ENCODE assay signal across 22 cellular contexts in the genomic region with DNA sequence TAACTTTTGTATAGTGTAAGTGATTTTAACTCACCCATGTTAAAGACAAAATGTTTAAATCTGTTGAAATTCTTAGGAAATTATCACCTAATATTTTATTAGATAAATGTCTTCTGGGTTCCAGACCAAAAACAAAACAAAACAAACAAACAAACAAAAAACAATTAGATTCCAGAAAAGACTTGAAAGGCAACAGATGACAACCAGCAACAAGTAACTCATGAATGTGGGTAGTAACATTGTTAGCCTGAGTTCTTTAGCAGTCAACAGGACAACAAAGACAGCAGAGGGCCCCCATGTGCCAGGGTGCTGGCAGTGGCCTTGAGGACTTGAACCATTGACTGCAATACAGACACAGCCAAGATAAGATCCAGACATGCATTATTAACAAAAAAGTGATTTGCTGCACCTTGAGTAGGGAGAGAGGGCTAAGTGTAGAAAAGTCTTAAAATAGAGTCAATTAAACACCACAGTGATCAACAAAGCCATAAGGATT. TPM values are rescaled to one million over a fixed set of nuclear protein-coding genes. Genes with fewer than 3 reads are reported as not detected.
A peak's percentile ranks its signal among the peaks of the same experiment; 100 is the strongest.
DNase-seq lines count a peak whose midpoint lies in the region; ATAC-seq, FAIRE-seq and TF ChIP-seq lines count a peak whose summit lies in the region.
"Had no signal": no experiment of that assay in that cellular context is flagged by ENCODE, and none has a peak within 500 bp of the region (broad histone marks: within the 10 kb centered on the region; RNA-seq: fewer than 3 reads in every experiment).

No MANE protein-coding gene starts in this region.

- no peak overlapping the region for H3K27ac Mint-ChIP-seq in GM23338
- H3K27ac Mint-ChIP-seq: activated naive CD4-positive, alpha-beta T cell treated with anti-CD3 and anti-CD28 coated beads, Interleukin-2, amount 10 ng/mL, durations not matched to agents 7 days and 5 days; activated T-cell treated with anti-CD3 and anti-CD28 coated beads, Interleukin-2, amount 50 U/mL, for 72 hours; stimulated activated naive B cell treated with anti-CD40 and anti-IgM and Interleukin-4, amounts not matched to agents 10 μg/mL and 1 μg/mL and 100 μg/mL, for 72 hours had no signal

- TF ChIP-seq POLR2A in NB4 (IDR thresholded peaks at IDR 0.05; ENCODE audit: extremely low read depth, insufficient read length) (no peak), K562 (conservative IDR thresholded peaks at IDR 0.05) (no peak)

- H2BK5ac ChIP-seq in mesendoderm (ENCODE audit: low read length), result no peak overlapping the region

- no peaks in the 10 kb centered on the region for H3K27me3 ChIP-seq in GM23338 (ENCODE audit: insufficient read depth)
- H3K27me3 ChIP-seq in K562 (ENCODE audit: control insufficient read depth in 2 of 2, insufficient read depth in 2 of 2, low read length in 2 of 2), result no peaks in the 10 kb centered on the region
- H3K27me3 ChIP-seq in mesendoderm (ENCODE audit: insufficient read depth, low read length, poor library complexity), result no peaks in the 10 kb centered on the region
- H3K27me3 ChIP-seq: heart right ventricle had no signal

- no peaks in the 10 kb centered on the region for H3K79me1 ChIP-seq in mesendoderm (ENCODE audit: low read length)

- no peak overlapping the region for H2BK15ac ChIP-seq in mesendoderm (replicated peaks; ENCODE audit: low read depth)

- H3K4me2 ChIP-seq in GM23338 (no peak overlapping the region), K562 (ENCODE audit: insufficient read depth, low read length) (no peak overlapping the region), mesendoderm (ENCODE audit: low read length) (no peak overlapping the region)

- H3K4me3 Mint-ChIP-seq in GM23338, result no peak overlapping the region
- H3K4me3 Mint-ChIP-seq: activated naive CD4-positive, alpha-beta T cell treated with anti-CD3 and anti-CD28 coated beads, Interleukin-2, amount 10 ng/mL, durations not matched to agents 7 days and 5 days; activated T-cell treated with anti-CD3 and anti-CD28 coated beads, Interleukin-2, amount 50 U/mL, for 72 hours; stimulated activated naive B cell treated with anti-CD40 and anti-IgM and Interleukin-4, amounts not matched to agents 10 μg/mL and 1 μg/mL and 100 μg/mL, for 72 hours had no signal

- no peak overlapping the region for H3K9ac ChIP-seq in K562 (ENCODE audit: insufficient read depth in 1 of 2, low read depth in 2 of 2, low read length in 2 of 2)
- no peak overlapping the region for H3K9ac ChIP-seq in mesendoderm (ENCODE audit: low read length)

- FAIRE-seq in K562 (lab: Jason Lieb, UNC), result no peak
- FAIRE-seq: HTR-8/SVneo had no signal

- TF ChIP-seq CTCF in GM23338 (conservative IDR thresholded peaks at IDR 0.05; ENCODE audit: low read depth in 2 of 2), result peak; percentile 15 to 64; a peak in 2 of 4 replicates
- peak; percentile 15 for TF ChIP-seq CTCF in NB4 (IDR thresholded peaks at IDR 0.05; ENCODE audit: low read depth, low read length)
- TF ChIP-seq CTCF in K562 (IDR thresholded peaks at IDR 0.05 in 2 of 3, conservative IDR thresholded peaks at IDR 0.05 in 1 of 3; ENCODE audit: insufficient read depth in 2 of 3, low read depth in 1 of 3, low read length in 3 of 3), result peak; percentile 32 to 46 (median 38); a peak in 3 of 6 replicates

- no peak overlapping the region for H4K8ac ChIP-seq in mesendoderm (ENCODE audit: low read depth, low read length)

- no peaks in the 10 kb centered on the region for H3K9me1 ChIP-seq in K562 (ENCODE audit: control insufficient read depth, insufficient read depth, low read length)

- TF ChIP-seq RAD21 in K562 (CRISPR knock-in tag; conservative IDR thresholded peaks at IDR 0.05 in 1 of 2, IDR thresholded peaks at IDR 0.05 in 1 of 2), result peak; percentile 17 to 69; a peak in 3 of 4 replicates

- H3K4me1 Mint-ChIP-seq in GM23338, result peaks cover 6% of the 10 kb centered on the region

- H3K56ac ChIP-seq in mesendoderm (ENCODE audit: low read length), result no peak overlapping the region

- H3K9me3 ChIP-seq in K562 (replicated peaks; ENCODE audit: control insufficient read depth, insufficient read depth, low read depth, low read length), result no peaks in the 10 kb centered on the region
- H3K9me3 ChIP-seq: thoracic aorta had no signal

- H2AFZ ChIP-seq in GM23338 (no peak overlapping the region), K562 (ENCODE audit: low read depth, low read length) (no peak overlapping the region)

- ATAC-seq in GM23338, result peak; percentile 50
- no peak for ATAC-seq in K562
- ATAC-seq in HG03442 (IDR thresholded peaks at IDR 0.05; ENCODE audit: unreplicated experiment), result no peak
- ATAC-seq: activated T-cell treated with anti-CD3 and anti-CD28 coated beads, Interleukin-2, amount 50 U/mL, for 72 hours; heart right ventricle; PC-3; stimulated activated naive B cell treated with anti-CD40 and anti-IgM and Interleukin-4, amounts not matched to agents 10 μg/mL and 1 μg/mL and 100 μg/mL, for 72 hours had no signal

- H2BK120ac ChIP-seq in mesendoderm (ENCODE audit: low read depth, low read length), result no peak overlapping the region

- H3K79me2 ChIP-seq in GM23338 (replicated peaks; ENCODE audit: insufficient read depth) (no peaks in the 10 kb centered on the region), K562 (ENCODE audit: control insufficient read depth, insufficient read depth, low read length) (no peaks in the 10 kb centered on the region), mesendoderm (ENCODE audit: control insufficient read depth, insufficient read depth, low read length) (no peaks in the 10 kb centered on the region)

- no peak overlapping the region for H4K5ac ChIP-seq in mesendoderm (ENCODE audit: low read length)

- no peak overlapping the region for H3K4me3 ChIP-seq in GM23338
- no peak overlapping the region for H3K4me3 ChIP-seq in NB4 (ENCODE audit: low read depth, low read length)
- H3K4me3 ChIP-seq in K562, result no peak overlapping the region
- no peak overlapping the region for H3K4me3 ChIP-seq in mesendoderm (ENCODE audit: low read length)
- H3K4me3 ChIP-seq: heart right ventricle, skin epidermis, thoracic aorta had no signal

- H3K23ac ChIP-seq in mesendoderm (ENCODE audit: low read length), result no peak overlapping the region

- H4K20me1 ChIP-seq in GM23338 (replicated peaks; ENCODE audit: insufficient read depth) (no peaks in the 10 kb centered on the region), K562 (replicated peaks; ENCODE audit: control insufficient read depth, insufficient read depth, low read length) (no peaks in the 10 kb centered on the region)

- H3K36me3 Mint-ChIP-seq in GM23338 (ENCODE audit: low read depth), result no peaks in the 10 kb centered on the region

- no peak overlapping the region for H3K18ac ChIP-seq in mesendoderm (ENCODE audit: low read length)

- no peaks in the 10 kb centered on the region for H3F3A ChIP-seq in GM23338 (replicated peaks; ENCODE audit: low read depth)

- H3K4me1 ChIP-seq in GM23338 (ENCODE audit: insufficient read depth) (no peaks in the 10 kb centered on the region), K562 (replicated peaks in 1 of 2; ENCODE audit: control insufficient read depth in 2 of 2, insufficient read depth in 2 of 2, low read length in 2 of 2) (peaks cover 9 to 12% of the 10 kb centered on the region in 2 experiments; a peak in 4 of 5 replicates), mesendoderm (ENCODE audit: control insufficient read depth, low read depth, low read length) (no peaks in the 10 kb centered on the region)
- H3K4me1 ChIP-seq: heart right ventricle had no signal

- no peak for TF ChIP-seq EP300 in K562 (IDR thresholded peaks at IDR 0.05; ENCODE audit: low read length)

- CTCF ChIA-PET in K562 (lab: Yijun Ruan, JAX; ENCODE audit: low intra/inter-chr PET ratio), result interaction anchor here (0.7 kb wide), 2 partner anchors 27 to 167 kb away, joined by 3 read pairs; no protein-coding TSS in a partner anchor

- in situ Hi-C loops in K562 (cut with MboI), result no loop called here

- H3K4ac ChIP-seq in mesendoderm (ENCODE audit: low read depth, low read length), result no peak overlapping the region

- POLR2A ChIA-PET in K562 (lab: Yijun Ruan, JAX), result no interaction called here

- BruUV-seq in K562 (replicated peaks; lab: Mats Ljungman, UMichigan), result no TSS peak

- intact Hi-C loops in K562 (cut with micrococcal nuclease), result loop anchor here (2.0 kb wide), 1 partner anchor 36 kb away; no protein-coding TSS in a partner anchor

- H3K36me3 ChIP-seq in GM23338 (ENCODE audit: insufficient read depth) (no peaks in the 10 kb centered on the region), K562 (ENCODE audit: control insufficient read depth, insufficient read depth, low read length) (no peaks in the 10 kb centered on the region), mesendoderm (ENCODE audit: control insufficient read depth, insufficient read depth, low read length) (no peaks in the 10 kb centered on the region)
- H3K36me3 ChIP-seq: heart right ventricle, thoracic aorta had no signal

- peak; percentile 30 for DNase-seq in GM23338 (ENCODE audit: low spot score)
- DNase-seq in NB4 (ENCODE audit: low read depth), result peak; percentile 26
- DNase-seq in K562 (ENCODE audit: extremely low read depth in 1 of 4, low spot score in 3 of 4), result peak in 1 of 4 experiments; percentile 33
- DNase-seq in mesendoderm, result peak; percentile 43
- no peak for DNase-seq in central memory CD4-positive, alpha-beta T cell
- DNase-seq in CD1c-positive myeloid dendritic cell (ENCODE audit: extremely low spot score), result no peak
- no peak for DNase-seq in NCI-H748 (lab: John Stamatoyannopoulos, UW; ENCODE audit: unreplicated experiment)
- DNase-seq: activated CD4-positive, alpha-beta T cell treated with anti-CD3 and anti-CD28 coated beads for 4 hours; activated naive CD4-positive, alpha-beta T cell treated with anti-CD3 and anti-CD28 coated beads, Interleukin-2, amount 10 ng/mL, durations not matched to agents 7 days and 5 days; activated T-cell treated with anti-CD3 and anti-CD28 coated beads, Interleukin-2, amount 50 U/mL, for 72 hours; dermis blood vessel endothelial cell; DMS53; heart right ventricle; NCI-H1417 treated with DMSO at 0.1 percent for 48 hours; NCI-H524 treated with DMSO at 0.1 percent for 48 hours; PC-3; stimulated activated CD4-positive, alpha-beta T cell treated with anti-CD3 and anti-CD28 coated beads, Interleukin-2, amount 100 ng/mL, for 24 hours; stimulated activated naive B cell treated with anti-CD40 and anti-IgM and Interleukin-4, amounts not matched to agents 10 μg/mL and 1 μg/mL and 100 μg/mL, for 72 hours had no signal

- no peak overlapping the region for H2AK5ac ChIP-seq in mesendoderm (ENCODE audit: low read length)

- peaks cover 7% of the 10 kb centered on the region for H3K27me3 Mint-ChIP-seq in GM23338 (ENCODE audit: insufficient read depth, low read depth, poor library complexity)

- H3K9me3 Mint-ChIP-seq in GM23338, result no peaks in the 10 kb centered on the region; the same call in 1 of the 3 replicates
- H3K9me3 Mint-ChIP-seq: activated naive CD4-positive, alpha-beta T cell treated with anti-CD3 and anti-CD28 coated beads, Interleukin-2, amount 10 ng/mL, durations not matched to agents 7 days and 5 days; activated T-cell treated with anti-CD3 and anti-CD28 coated beads, Interleukin-2, amount 50 U/mL, for 72 hours had no signal

- H3K9me2 ChIP-seq in GM23338 (ENCODE audit: insufficient read depth), result no peaks in the 10 kb centered on the region

- no peak overlapping the region for H3K27ac ChIP-seq in GM23338 (ENCODE audit: low read depth)
- H3K27ac ChIP-seq in K562 (ENCODE audit: extremely low read depth, low read depth, low read length), result no peak overlapping the region
- H3K27ac ChIP-seq in mesendoderm (ENCODE audit: low read depth, low read length), result no peak overlapping the region
- H3K27ac ChIP-seq: heart right ventricle, skin epidermis, thoracic aorta had no signal

RNA-seq across cellular contexts. Expression of gene CD247, which starts 2.4 kb away (rescaled TPM):
- 1.4 TPM in 1 of 2 replicates, not detected in the other for total RNA-seq in GM23338 (2014; rRNA removed; shearing (Covaris generic))
- polyA plus RNA-seq in GM23338 (2016; fragmentation: Nextera tagmentation; extraction: Ambion mirVana) (1.2 and 1.6 TPM in 2 replicates), K562 (2011; rRNA removed) (0.08 and 0.18 TPM in 2 replicates), K562 (2014; fragmentation: Illumina TruSeq; extraction: Trizol) (not detected in 2 replicates), K562 (2014; fragmentation: Nextera tagmentation; extraction: Ambion mirVana) (not detected), K562 (2014; rRNA removed) (0.37 and 0.55 TPM in 2 replicates)
- 0.44 TPM in 1 of 2 replicates, not detected in the other for total RNA-seq in K562 (2011; cell fraction: chromatin; rRNA removed; ENCODE audit: low replicate concordance)
- 0.50 and 0.53 TPM in 2 replicates for total RNA-seq in K562 (2011; cell fraction: nucleolus; rRNA removed)
- total RNA-seq in K562 (2011; cell fraction: nucleoplasm; rRNA removed), result 0.15 and 0.23 TPM in 2 replicates
- total RNA-seq in K562 (2014; rRNA removed) (0.12 TPM in 1 of 2 replicates, not detected in the other), K562 (2014; rRNA removed; fragmentation: Illumina TruSeq; extraction: Trizol) (not detected in 2 replicates), K562 (2015; rRNA removed; fragmentation: Illumina TruSeq; extraction: Trizol) (0.18 TPM in 1 of 2 replicates, not detected in the other), K562 (2021) (0.22 and 0.42 TPM in 2 replicates)
- polyA plus RNA-seq in K562 (2011; cell fraction: cytosol; rRNA removed), result 0.12 TPM in 1 of 2 replicates, not detected in the other
- polyA plus RNA-seq in K562 (2011; cell fraction: nucleus; rRNA removed), result 0.27 and 0.43 TPM in 2 replicates
- 0.20 and 0.21 TPM in 2 replicates for polyA plus RNA-seq in K562 (2012)
- not detected in 2 replicates for polyA minus RNA-seq in K562 (2011; rRNA and poly(A)+ RNA removed)
- polyA minus RNA-seq in K562 (2011; cell fraction: cytosol; rRNA and poly(A)+ RNA removed), result not detected in 2 replicates
- polyA minus RNA-seq in K562 (2011; cell fraction: nucleus; rRNA and poly(A)+ RNA removed), result not detected in 2 replicates
- 2.9 TPM for polyA plus RNA-seq in mesendoderm (2013, experiment 1 of 2)
- polyA plus RNA-seq in mesendoderm (2013, experiment 2 of 2), result 3.9 TPM
- total RNA-seq: dermis blood vessel endothelial cell, PC-3 had no signal

RNA-seq across cellular contexts. Expression of gene CREG1, which starts 32.8 kb away (rescaled TPM):
- 42.7 and 49.4 TPM in 2 replicates for total RNA-seq in GM23338 (2014; rRNA removed; shearing (Covaris generic))
- 16.7 and 21.2 TPM in 2 replicates for polyA plus RNA-seq in GM23338 (2016; fragmentation: Nextera tagmentation; extraction: Ambion mirVana)
- 70.1 and 115 TPM in 2 replicates for total RNA-seq in K562 (2011; cell fraction: chromatin; rRNA removed; ENCODE audit: low replicate concordance)
- total RNA-seq in K562 (2011; cell fraction: nucleolus; rRNA removed), result 141 and 156 TPM in 2 replicates
- 172 and 258 TPM in 2 replicates for total RNA-seq in K562 (2011; cell fraction: nucleoplasm; rRNA removed)
- 115 and 139 TPM in 2 replicates for total RNA-seq in K562 (2014; rRNA removed)
- total RNA-seq in K562 (2014; rRNA removed; fragmentation: Illumina TruSeq; extraction: Trizol), result 161 and 179 TPM in 2 replicates
- total RNA-seq in K562 (2015; rRNA removed; fragmentation: Illumina TruSeq; extraction: Trizol), result 164 and 178 TPM in 2 replicates
- total RNA-seq in K562 (2021), result 150 and 154 TPM in 2 replicates
- 272 TPM in 2 replicates for polyA plus RNA-seq in K562 (2011; rRNA removed)
- 152 and 184 TPM in 2 replicates for polyA plus RNA-seq in K562 (2011; cell fraction: cytosol; rRNA removed)
- polyA plus RNA-seq in K562 (2011; cell fraction: nucleus; rRNA removed), result 41.7 and 74.9 TPM in 2 replicates
- polyA plus RNA-seq in K562 (2012), result 137 and 336 TPM in 2 replicates
- 163 and 197 TPM in 2 replicates for polyA plus RNA-seq in K562 (2014; fragmentation: Illumina TruSeq; extraction: Trizol)
- polyA plus RNA-seq in K562 (2014; fragmentation: Nextera tagmentation; extraction: Ambion mirVana), result 10 to 100 TPM; 45.7 to 58.2 TPM
- polyA plus RNA-seq in K562 (2014; rRNA removed), result 176 and 186 TPM in 2 replicates
- 101 and 126 TPM in 2 replicates for polyA minus RNA-seq in K562 (2011; rRNA and poly(A)+ RNA removed)
- polyA minus RNA-seq in K562 (2011; cell fraction: cytosol; rRNA and poly(A)+ RNA removed), result 59.4 and 78.2 TPM in 2 replicates
- polyA minus RNA-seq in K562 (2011; cell fraction: nucleus; rRNA and poly(A)+ RNA removed), result 17.5 and 30.3 TPM in 2 replicates
- 28.3 TPM for polyA plus RNA-seq in mesendoderm (2013, experiment 1 of 2)
- 27.9 TPM for polyA plus RNA-seq in mesendoderm (2013, experiment 2 of 2)

Comparison
In these comparisons a context has a peak if more than half of its experiments do, and no peak if none do; other contexts are left out.
1. DNase-seq: peak in GM23338 (single experiment), NB4 (single experiment) and mesendoderm (single experiment); none in central memory CD4-positive, alpha-beta T cell (single experiment), CD1c-positive myeloid dendritic cell (single experiment) and NCI-H748 (single experiment).
2. Peak in every context shown above with its lines, with median percentiles within 50 percentile points of each other: CTCF ChIP-seq.